In the genomic region with DNA sequence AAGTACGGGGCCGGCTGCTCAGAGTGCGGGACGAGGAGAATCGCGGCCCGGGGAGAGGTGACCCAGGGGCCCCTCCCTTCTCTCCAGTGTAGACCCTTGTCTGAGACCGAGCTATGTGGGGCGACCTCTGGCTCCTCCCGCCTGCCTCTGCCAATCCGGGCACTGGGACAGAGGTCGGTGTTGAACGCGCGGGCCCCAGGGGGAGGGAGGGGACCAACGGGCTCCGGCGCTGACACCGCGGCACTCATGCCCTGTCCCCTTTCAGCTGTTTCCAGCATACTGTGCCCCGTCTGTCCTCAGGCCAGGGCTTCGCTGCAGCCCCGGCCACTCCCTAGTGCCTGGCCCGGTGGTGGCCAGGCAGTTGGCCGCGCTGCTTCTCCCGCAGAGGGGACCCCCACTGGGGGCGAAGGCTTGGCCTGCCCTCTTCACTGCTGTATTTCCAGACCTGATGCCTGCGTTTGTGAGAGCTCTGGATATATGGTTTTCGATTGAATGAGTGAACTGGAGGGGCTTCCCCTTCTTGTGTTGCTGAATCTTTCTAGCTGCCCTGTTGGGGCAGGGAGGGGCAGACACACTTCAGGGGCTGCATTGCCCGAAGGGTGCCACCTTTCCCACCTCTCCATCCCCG, we compare ENCODE assay signal across 1 cellular context.
TF ChIP-seq lines count a peak whose summit lies in the region.

No MANE protein-coding gene starts in this region.

TF ChIP-seq in HepG2, 621 proteins besides CTCF, POLR2A, EP300 and RAD21 (continued from another document and continues in another):
- TF ChIP-seq, protein P1, sequence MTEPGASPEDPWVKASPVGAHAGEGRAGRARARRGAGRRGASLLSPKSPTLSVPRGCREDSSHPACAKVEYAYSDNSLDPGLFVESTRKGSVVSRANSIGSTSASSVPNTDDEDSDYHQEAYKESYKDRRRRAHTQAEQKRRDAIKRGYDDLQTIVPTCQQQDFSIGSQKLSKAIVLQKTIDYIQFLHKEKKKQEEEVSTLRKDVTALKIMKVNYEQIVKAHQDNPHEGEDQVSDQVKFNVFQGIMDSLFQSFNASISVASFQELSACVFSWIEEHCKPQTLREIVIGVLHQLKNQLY (CRISPR knock-in tag; IDR thresholded peaks at IDR 0.05) = no peak
- TF ChIP-seq ZNF790 (CRISPR knock-in tag; IDR thresholded peaks at IDR 0.05; ENCODE audit: borderline replicate concordance) (no peak), ZNF781 (CRISPR knock-in tag; IDR thresholded peaks at IDR 0.05; ENCODE audit: borderline replicate concordance, not compliant biosample characterization) (no peak), STAT5B (CRISPR knock-in tag; IDR thresholded peaks at IDR 0.05) (no peak), ZNF362 (CRISPR knock-in tag; IDR thresholded peaks at IDR 0.05; ENCODE audit: borderline replicate concordance) (0 out of 2 replicates have a peak, but pooled peaks have one; percentile 32), FOSL2 (CRISPR knock-in tag; IDR thresholded peaks at IDR 0.05) (no peak), BRF2 (CRISPR knock-in tag; IDR thresholded peaks at IDR 0.05) (no peak; the same call in 1 of the 2 replicates), HOXA3 (CRISPR knock-in tag; IDR thresholded peaks at IDR 0.05) (peak; percentile 65), ZNF33A (CRISPR knock-in tag; IDR thresholded peaks at IDR 0.05; ENCODE audit: borderline replicate concordance) (no peak), ZNF839 (CRISPR knock-in tag; IDR thresholded peaks at IDR 0.05; ENCODE audit: borderline replicate concordance) (peak; percentile 84; the same call in 1 of the 2 replicates), SIN3A (IDR thresholded peaks at IDR 0.05; ENCODE audit: borderline replicate concordance, low read depth, low read length) (peak; percentile 80; the same call in 1 of the 2 replicates), ZNF12 (CRISPR knock-in tag; IDR thresholded peaks at IDR 0.05) (no peak), ELK4 (CRISPR knock-in tag; IDR thresholded peaks at IDR 0.05; ENCODE audit: borderline replicate concordance) (no peak; the same call in 1 of the 2 replicates), RBM22 (optimal IDR thresholded peaks at IDR 0.05; ENCODE audit: low read length) (no peak), ZNF777 (CRISPR knock-in tag; IDR thresholded peaks at IDR 0.05) (no peak), SAP130 (CRISPR knock-in tag; IDR thresholded peaks at IDR 0.05; ENCODE audit: low read depth) (peak; percentile 74; the same call in 1 of the 2 replicates), ZNF678 (CRISPR knock-in tag; IDR thresholded peaks at IDR 0.05) (peak; percentile 93; the same call in 1 of the 2 replicates), ZNF747 (CRISPR knock-in tag; IDR thresholded peaks at IDR 0.05; ENCODE audit: borderline replicate concordance) (no peak), ZNF446 (CRISPR knock-in tag; IDR thresholded peaks at IDR 0.05) (no peak), ZMAT3 (CRISPR knock-in tag; conservative IDR thresholded peaks at IDR 0.05) (0 out of 2 replicates have a peak, but pooled peaks have one; percentile 20), PAX8 (CRISPR knock-in tag; IDR thresholded peaks at IDR 0.05; ENCODE audit: borderline replicate concordance) (no peak; the same call in 1 of the 2 replicates), TAF15 (IDR thresholded peaks at IDR 0.05; ENCODE audit: low read depth, low read length, poor library complexity, severe bottlenecking) (peak; percentile 80), ZBTB25 (CRISPR knock-in tag; IDR thresholded peaks at IDR 0.05) (no peak), ZNF660 (CRISPR knock-in tag; IDR thresholded peaks at IDR 0.05; ENCODE audit: borderline replicate concordance, low read depth) (no peak), PRDM10 (CRISPR knock-in tag; IDR thresholded peaks at IDR 0.05; ENCODE audit: low read depth) (no peak; the same call in 1 of the 2 replicates), EEA1 (CRISPR knock-in tag; IDR thresholded peaks at IDR 0.05; ENCODE audit: borderline replicate concordance) (no peak), ATF3 (CRISPR knock-in tag; IDR thresholded peaks at IDR 0.05) (peak; percentile 48; the same call in 1 of the 2 replicates), GATAD2A (CRISPR knock-in tag; IDR thresholded peaks at IDR 0.05) (peak; percentile 21; the same call in 1 of the 2 replicates), ZNF367 (CRISPR knock-in tag; IDR thresholded peaks at IDR 0.05; ENCODE audit: borderline replicate concordance) (no peak), ZFP1 (CRISPR knock-in tag; IDR thresholded peaks at IDR 0.05) (no peak), SPEN (CRISPR knock-in tag; IDR thresholded peaks at IDR 0.05; ENCODE audit: low read depth) (peak; percentile 49; the same call in 1 of the 2 replicates), GLI4 (CRISPR knock-in tag; IDR thresholded peaks at IDR 0.05; ENCODE audit: borderline replicate concordance) (peak; percentile 6; the same call in 1 of the 2 replicates), AGO2 (optimal IDR thresholded peaks at IDR 0.05; ENCODE audit: low read depth, low read length) (peak; percentile 93), ZBTB43 (CRISPR knock-in tag; conservative IDR thresholded peaks at IDR 0.05) (peak; percentile 34), PRDM15 (CRISPR knock-in tag; IDR thresholded peaks at IDR 0.05) (0 out of 2 replicates have a peak, but pooled peaks have one; percentile 26), ZNF121 (CRISPR knock-in tag; IDR thresholded peaks at IDR 0.05) (peak; percentile 29; the same call in 1 of the 2 replicates), HCFC1 (IDR thresholded peaks at IDR 0.05; ENCODE audit: low read depth, low read length) (no peak), SAFB2 (CRISPR knock-in tag; IDR thresholded peaks at IDR 0.05; ENCODE audit: borderline replicate concordance, low read depth) (0 out of 2 replicates have a peak, but pooled peaks have one; percentile 37), ZNF737 (CRISPR knock-in tag; IDR thresholded peaks at IDR 0.05; ENCODE audit: borderline replicate concordance) (no peak), YEATS4 (CRISPR knock-in tag; IDR thresholded peaks at IDR 0.05; ENCODE audit: borderline replicate concordance) (no peak), ZNF136 (CRISPR knock-in tag; IDR thresholded peaks at IDR 0.05; ENCODE audit: low read depth) (no peak)
- TF ChIP-seq, protein P2, sequence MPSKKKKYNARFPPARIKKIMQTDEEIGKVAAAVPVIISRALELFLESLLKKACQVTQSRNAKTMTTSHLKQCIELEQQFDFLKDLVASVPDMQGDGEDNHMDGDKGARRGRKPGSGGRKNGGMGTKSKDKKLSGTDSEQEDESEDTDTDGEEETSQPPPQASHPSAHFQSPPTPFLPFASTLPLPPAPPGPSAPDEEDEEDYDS (CRISPR knock-in tag; IDR thresholded peaks at IDR 0.05) = peak; percentile 35; the same call in 1 of the 2 replicates
- TF ChIP-seq, protein P3, sequence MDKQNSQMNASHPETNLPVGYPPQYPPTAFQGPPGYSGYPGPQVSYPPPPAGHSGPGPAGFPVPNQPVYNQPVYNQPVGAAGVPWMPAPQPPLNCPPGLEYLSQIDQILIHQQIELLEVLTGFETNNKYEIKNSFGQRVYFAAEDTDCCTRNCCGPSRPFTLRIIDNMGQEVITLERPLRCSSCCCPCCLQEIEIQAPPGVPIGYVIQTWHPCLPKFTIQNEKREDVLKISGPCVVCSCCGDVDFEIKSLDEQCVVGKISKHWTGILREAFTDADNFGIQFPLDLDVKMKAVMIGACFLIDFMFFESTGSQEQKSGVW (CRISPR knock-in tag; IDR thresholded peaks at IDR 0.05; ENCODE audit: borderline replicate concordance) = no peak
